In genomic region chr12:93325855-93326254, GRCh38 we compare ENCODE assay signal across 22 cellular contexts.
DNase-seq lines count a peak whose midpoint lies in the region; ATAC-seq, FAIRE-seq and TF ChIP-seq lines count a peak whose summit lies in the region.
"Had no signal": no experiment of that assay in that cellular context is flagged by ENCODE, and none has a peak within 500 bp of the region (broad histone marks: within the 10 kb centered on the region; RNA-seq: fewer than 3 reads in every experiment).

No MANE protein-coding gene starts in this region.

- peaks cover under 1% of the 10 kb centered on the region for H3K27me3 Mint-ChIP-seq in activated naive CD4-positive, alpha-beta T cell treated with anti-CD3 and anti-CD28 coated beads, Interleukin-2, amount 10 ng/mL, durations not matched to agents 7 days and 5 days

- ATAC-seq in GM21367 (IDR thresholded peaks at IDR 0.05; ENCODE audit: unreplicated experiment) (no peak), HG02938 (IDR thresholded peaks at IDR 0.05; ENCODE audit: unreplicated experiment) (no peak)
- ATAC-seq: A549; left colon; stimulated activated effector memory CD8-positive, alpha-beta T cell treated with anti-CD3 and anti-CD28 coated beads, Interleukin-12 subunit alpha, Interleukin-12 subunit beta, amount 100 ng/mL, for 72 hours had no signal

- no peak for FAIRE-seq in HTR-8/SVneo (lab: Jason Lieb, UNC)
- FAIRE-seq: A549, GM12891, small intestine had no signal

- no peak overlapping the region for H3K27ac ChIP-seq in coronary artery
- H3K27ac ChIP-seq: A549, transverse colon had no signal

- CTCF ChIA-PET in activated naive CD4-positive, alpha-beta T cell treated with anti-CD3 and anti-CD28 coated beads, Interleukin-2, amount 10 ng/mL, durations not matched to agents 7 days and 5 days (lab: Charles Lee): no interaction called here

- peak; percentile 29 for DNase-seq in AG08395 (ENCODE audit: low spot score)
- peak; percentile 34 for DNase-seq in HTR-8/SVneo (ENCODE audit: insufficient read length, low spot score)
- peak; percentile 88 for DNase-seq in astrocyte of the hippocampus (ENCODE audit: low read depth, low spot score)
- DNase-seq in islet precursor cell: peak; percentile 81
- DNase-seq in activated naive CD4-positive, alpha-beta T cell treated with anti-CD3 and anti-CD28 coated beads, Interleukin-2, amount 10 ng/mL, durations not matched to agents 7 days and 5 days: no peak
- no peak for DNase-seq in coronary artery (ENCODE audit: low spot score)
- DNase-seq: activated CD4-positive, alpha-beta T cell treated with anti-CD3 and anti-CD28 coated beads, Interleukin-2, amount 50 U/mL, for 4 hours; activated T-cell treated with anti-CD3 and anti-CD28 coated beads, Interleukin-2, amount 50 U/mL, for 48 hours; CD8-positive, alpha-beta memory T cell; hippocampal formation; left colon; NCI-H1092; NCI-H774; SHP77; small intestine; T-helper 9 cell; transverse colon had no signal

- no peak overlapping the region for H3K4me3 Mint-ChIP-seq in activated naive CD4-positive, alpha-beta T cell treated with anti-CD3 and anti-CD28 coated beads, Interleukin-2, amount 10 ng/mL, durations not matched to agents 7 days and 5 days
- H3K4me3 Mint-ChIP-seq: CD8-positive, alpha-beta memory T cell; stimulated activated effector memory CD8-positive, alpha-beta T cell treated with anti-CD3 and anti-CD28 coated beads, Interleukin-12 subunit alpha, Interleukin-12 subunit beta, amount 100 ng/mL, for 72 hours had no signal

- TF ChIP-seq CTCF in coronary artery (IDR thresholded peaks at IDR 0.05): no peak

- no peak overlapping the region for H3K27ac Mint-ChIP-seq in activated naive CD4-positive, alpha-beta T cell treated with anti-CD3 and anti-CD28 coated beads, Interleukin-2, amount 10 ng/mL, durations not matched to agents 7 days and 5 days
- H3K27ac Mint-ChIP-seq: CD8-positive, alpha-beta memory T cell; stimulated activated effector memory CD8-positive, alpha-beta T cell treated with anti-CD3 and anti-CD28 coated beads, Interleukin-12 subunit alpha, Interleukin-12 subunit beta, amount 100 ng/mL, for 72 hours had no signal

- no peaks in the 10 kb centered on the region for H3K36me3 Mint-ChIP-seq in activated naive CD4-positive, alpha-beta T cell treated with anti-CD3 and anti-CD28 coated beads, Interleukin-2, amount 10 ng/mL, durations not matched to agents 7 days and 5 days
- H3K36me3 Mint-ChIP-seq: CD8-positive, alpha-beta memory T cell; stimulated activated effector memory CD8-positive, alpha-beta T cell treated with anti-CD3 and anti-CD28 coated beads, Interleukin-12 subunit alpha, Interleukin-12 subunit beta, amount 100 ng/mL, for 72 hours had no signal

- H3K9me3 Mint-ChIP-seq in activated naive CD4-positive, alpha-beta T cell treated with anti-CD3 and anti-CD28 coated beads, Interleukin-2, amount 10 ng/mL, durations not matched to agents 7 days and 5 days: no peaks in the 10 kb centered on the region
- H3K9me3 Mint-ChIP-seq: CD8-positive, alpha-beta memory T cell; stimulated activated effector memory CD8-positive, alpha-beta T cell treated with anti-CD3 and anti-CD28 coated beads, Interleukin-12 subunit alpha, Interleukin-12 subunit beta, amount 100 ng/mL, for 72 hours had no signal

- H3K4me1 Mint-ChIP-seq in activated naive CD4-positive, alpha-beta T cell treated with anti-CD3 and anti-CD28 coated beads, Interleukin-2, amount 10 ng/mL, durations not matched to agents 7 days and 5 days: no peaks in the 10 kb centered on the region
- H3K4me1 Mint-ChIP-seq: CD8-positive, alpha-beta memory T cell; stimulated activated effector memory CD8-positive, alpha-beta T cell treated with anti-CD3 and anti-CD28 coated beads, Interleukin-12 subunit alpha, Interleukin-12 subunit beta, amount 100 ng/mL, for 72 hours had no signal

- H3K4me3 ChIP-seq in coronary artery: no peak overlapping the region
- H3K4me3 ChIP-seq: A549, transverse colon had no signal

Comparison
In these comparisons a context has a peak if more than half of its experiments do, and no peak if none do; other contexts are left out.
1. DNase-seq: peak in AG08395 (single experiment), HTR-8/SVneo (single experiment), astrocyte of the hippocampus (single experiment) and islet precursor cell (single experiment); none in activated naive CD4-positive, alpha-beta T cell treated with anti-CD3 and anti-CD28 coated beads, Interleukin-2, amount 10 ng/mL, durations not matched to agents 7 days and 5 days (single experiment) and coronary artery (single experiment).